ENCODE assay signal across 8 cellular contexts in genomic region chr22:32378703-32379272, GRCh38. TPM values are rescaled to one million over a fixed set of nuclear protein-coding genes. Genes with fewer than 3 reads are reported as not detected.
A peak's percentile ranks its signal among the peaks of the same experiment; 100 is the strongest.
DNase-seq lines count a peak whose midpoint lies in the region; ATAC-seq and TF ChIP-seq lines count a peak whose summit lies in the region.

No MANE protein-coding gene starts in this region.

- intact Hi-C loops in upper lobe of right lung (cut with DNase I): no loop called here

- H3K27ac ChIP-seq in HL-60 (replicated peaks) (no peak overlapping the region), WERI-Rb-1 (no peak overlapping the region), iPS DF 6.9 (ENCODE audit: low read length) (no peak overlapping the region), upper lobe of right lung (no peak overlapping the region)

- ATAC-seq in upper lobe of right lung (peak; percentile 68), HG02973 (IDR thresholded peaks at IDR 0.05; ENCODE audit: unreplicated experiment) (no peak)

- WGBS in iPS DF 6.9 (ENCODE audit: insufficient coverage, insufficient read length): no CpG with 5 or more reads among the region's 4 CpGs

- DNase-seq in DMS153 (lab: John Stamatoyannopoulos, UW) (peak; percentile 3), DMS153 treated with DMSO at 0.1 percent for 48 hours (lab: John Stamatoyannopoulos, UW; ENCODE audit: unreplicated experiment) (no peak), HL-60 (ENCODE audit: low read depth in 1 of 2, low spot score in 1 of 2) (peak; percentile 16 to 46), WERI-Rb-1 (peak; percentile 73), iPS DF 6.9 (ENCODE audit: low read depth, low spot score) (peak; percentile 70), upper lobe of right lung (no peak), DMS79 treated with DMSO at 0.1 percent for 48 hours (lab: John Stamatoyannopoulos, UW) (no peak)

- H3K4me3 ChIP-seq in HL-60 (replicated peaks; ENCODE audit: insufficient read depth, low read length): no peak overlapping the region
- H3K4me3 ChIP-seq in WERI-Rb-1 (ENCODE audit: low read depth, low read length): no peak overlapping the region
- no peak overlapping the region for H3K4me3 ChIP-seq in iPS DF 6.9 (ENCODE audit: low read length)
- no peak overlapping the region for H3K4me3 ChIP-seq in upper lobe of right lung

- H3K36me3 ChIP-seq in WERI-Rb-1 (no peaks in the 10 kb centered on the region), iPS DF 6.9 (ENCODE audit: control insufficient read depth, insufficient read depth, low read length) (no peaks in the 10 kb centered on the region), upper lobe of right lung (no peaks in the 10 kb centered on the region)

- peak; percentile 54 for TF ChIP-seq CTCF in HL-60 (IDR thresholded peaks at IDR 0.05; ENCODE audit: insufficient read depth, low read length)
- TF ChIP-seq CTCF in WERI-Rb-1 (IDR thresholded peaks at IDR 0.05; ENCODE audit: low read depth, low read length): peak; percentile 90
- peak; percentile 52 for TF ChIP-seq CTCF in upper lobe of right lung (IDR thresholded peaks at IDR 0.05)

- no peaks in the 10 kb centered on the region; the same call in 1 of the 2 replicates for H3K4me1 ChIP-seq in iPS DF 6.9 (ENCODE audit: control insufficient read depth, insufficient read depth, low read length)
- H3K4me1 ChIP-seq in upper lobe of right lung: no peaks in the 10 kb centered on the region

- peaks cover 4% of the 10 kb centered on the region for H3K27me3 ChIP-seq in HL-60 (ENCODE audit: insufficient read depth, poor library complexity, severe bottlenecking)
- H3K27me3 ChIP-seq in WERI-Rb-1 (ENCODE audit: insufficient read depth, low read depth, severe bottlenecking): no peaks in the 10 kb centered on the region
- no peaks in the 10 kb centered on the region for H3K27me3 ChIP-seq in iPS DF 6.9 (ENCODE audit: control insufficient read depth, insufficient read depth, low read length)
- no peaks in the 10 kb centered on the region for H3K27me3 ChIP-seq in upper lobe of right lung

- H3K9me3 ChIP-seq in WERI-Rb-1 (ENCODE audit: severe bottlenecking): no peaks in the 10 kb centered on the region
- no peaks in the 10 kb centered on the region for H3K9me3 ChIP-seq in iPS DF 6.9 (ENCODE audit: control insufficient read depth, insufficient read depth, low read length)
- H3K9me3 ChIP-seq in upper lobe of right lung: no peaks in the 10 kb centered on the region

RNA-seq across cellular contexts. Expression of gene RFPL3, which starts 21.1 kb away (rescaled TPM):
- total RNA-seq in upper lobe of right lung: not detected

RNA-seq across cellular contexts. Expression of gene RTCB, which starts 33.3 kb away (rescaled TPM):
- total RNA-seq in upper lobe of right lung: 61.1 TPM

Comparison
In these comparisons a context has a peak if more than half of its experiments do, and no peak if none do; other contexts are left out.
1. DNase-seq: peak in DMS153 (single experiment), HL-60 (2 of 2), WERI-Rb-1 (single experiment) and iPS DF 6.9 (single experiment); none in DMS153 treated with DMSO at 0.1 percent for 48 hours (single experiment), upper lobe of right lung (single experiment) and DMS79 treated with DMSO at 0.1 percent for 48 hours (single experiment).
2. Peak in every context shown above with its lines, with median percentiles within 50 percentile points of each other: CTCF ChIP-seq.